ENCODE assay signal across 18 cellular contexts in genomic region chr10:102964713-102965112, GRCh38.
"Had no signal": no experiment of that assay in that cellular context is flagged by ENCODE, and none has a peak within 500 bp of the region (broad histone marks: within the 10 kb centered on the region; RNA-seq: fewer than 3 reads in every experiment).

No MANE protein-coding gene starts in this region.

- H3K4me3 Mint-ChIP-seq: naive thymus-derived CD8-positive, alpha-beta T cell; neural progenitor cell; stimulated activated effector memory CD8-positive, alpha-beta T cell treated with anti-CD3 and anti-CD28 coated beads, Interleukin-12 subunit alpha, Interleukin-12 subunit beta, amount 100 ng/mL, for 72 hours; stimulated activated naive CD8-positive, alpha-beta T cell treated with anti-CD3 and anti-CD28 coated beads, Interleukin-15, Interleukin-2, amounts not matched to agents 100 ng/mL and 50 ng/mL, for 24 hours had no signal

- H3K4me1 Mint-ChIP-seq: neural progenitor cell; stimulated activated effector memory CD8-positive, alpha-beta T cell treated with anti-CD3 and anti-CD28 coated beads, Interleukin-12 subunit alpha, Interleukin-12 subunit beta, amount 100 ng/mL, for 72 hours had no signal

- H3K27ac ChIP-seq: foreskin keratinocyte, neural progenitor cell, pancreas, psoas muscle, tibial artery had no signal

- H3K4me3 ChIP-seq: neural progenitor cell, pancreas, psoas muscle, right lobe of liver, tibial artery had no signal

- H3K9me3 Mint-ChIP-seq: naive thymus-derived CD8-positive, alpha-beta T cell; neural progenitor cell; stimulated activated effector memory CD8-positive, alpha-beta T cell treated with anti-CD3 and anti-CD28 coated beads, Interleukin-12 subunit alpha, Interleukin-12 subunit beta, amount 100 ng/mL, for 72 hours; stimulated activated naive CD8-positive, alpha-beta T cell treated with anti-CD3 and anti-CD28 coated beads, Interleukin-15, Interleukin-2, amounts not matched to agents 100 ng/mL and 50 ng/mL, for 24 hours had no signal

- DNase-seq: cerebellar nuclear complex; dermis blood vessel endothelial cell; head of caudate nucleus; hippocampal formation; left colon; naive thymus-derived CD8-positive, alpha-beta T cell; nucleus accumbens; pancreas; psoas muscle; retina; right lobe of liver; stimulated activated CD4-positive, alpha-beta T cell treated with anti-CD3 and anti-CD28 coated beads, Interleukin-4, amount 100 ng/mL, for 1 hour; stimulated activated CD8-positive, alpha-beta memory T cell treated with anti-CD3 and anti-CD28 coated beads, Interleukin-4, amount 100 ng/mL, for 48 hours; tibial artery had no signal

- H3K9me3 ChIP-seq: pancreas, psoas muscle, right lobe of liver, tibial artery had no signal

- ATAC-seq: foreskin keratinocyte; naive thymus-derived CD8-positive, alpha-beta T cell; psoas muscle; stimulated activated effector memory CD8-positive, alpha-beta T cell treated with anti-CD3 and anti-CD28 coated beads, Interleukin-12 subunit alpha, Interleukin-12 subunit beta, amount 100 ng/mL, for 72 hours had no signal

- H3K4me2 ChIP-seq: neural progenitor cell had no signal

- H3K36me3 ChIP-seq: neural progenitor cell, pancreas, right lobe of liver, tibial artery had no signal

- H3K4me1 ChIP-seq: neural progenitor cell, psoas muscle had no signal

- H3K27me3 Mint-ChIP-seq: naive thymus-derived CD8-positive, alpha-beta T cell; stimulated activated naive CD8-positive, alpha-beta T cell treated with anti-CD3 and anti-CD28 coated beads, Interleukin-15, Interleukin-2, amounts not matched to agents 100 ng/mL and 50 ng/mL, for 24 hours had no signal

- H3K27me3 ChIP-seq: foreskin keratinocyte, neural progenitor cell, pancreas, right lobe of liver, tibial artery had no signal

- H3K27ac Mint-ChIP-seq: naive thymus-derived CD8-positive, alpha-beta T cell; neural progenitor cell; stimulated activated effector memory CD8-positive, alpha-beta T cell treated with anti-CD3 and anti-CD28 coated beads, Interleukin-12 subunit alpha, Interleukin-12 subunit beta, amount 100 ng/mL, for 72 hours; stimulated activated naive CD8-positive, alpha-beta T cell treated with anti-CD3 and anti-CD28 coated beads, Interleukin-15, Interleukin-2, amounts not matched to agents 100 ng/mL and 50 ng/mL, for 24 hours had no signal

- H3K36me3 Mint-ChIP-seq: neural progenitor cell; stimulated activated effector memory CD8-positive, alpha-beta T cell treated with anti-CD3 and anti-CD28 coated beads, Interleukin-12 subunit alpha, Interleukin-12 subunit beta, amount 100 ng/mL, for 72 hours had no signal

- H2AFZ ChIP-seq: neural progenitor cell had no signal
